In genomic region chr12:118063567-118064391, GRCh38 we compare ENCODE assay signal across 13 cellular contexts. TPM values are rescaled to one million over a fixed set of nuclear protein-coding genes. Genes with fewer than 3 reads are reported as not detected.
DNase-seq lines count a peak whose midpoint lies in the region; ATAC-seq, FAIRE-seq and TF ChIP-seq lines count a peak whose summit lies in the region.
"Had no signal": no experiment of that assay in that cellular context is flagged by ENCODE, and none has a peak within 500 bp of the region (broad histone marks: within the 10 kb centered on the region; RNA-seq: fewer than 3 reads in every experiment).

No MANE protein-coding gene starts in this region.

- ATAC-seq in CD4-positive, CD25-positive, alpha-beta regulatory T cell (ENCODE audit: low read depth in 2 of 2), result no peak
- ATAC-seq in HG02571 (IDR thresholded peaks at IDR 0.05; ENCODE audit: unreplicated experiment) (no peak), GM21360 (IDR thresholded peaks at IDR 0.05; ENCODE audit: unreplicated experiment) (no peak)
- ATAC-seq: heart left ventricle, SK-N-SH treated with all-trans-retinoic acid at 6 μM for 48 hours had no signal

- peaks cover 11% of the 10 kb centered on the region for H3K27me3 Mint-ChIP-seq in CD4-positive, CD25-positive, alpha-beta regulatory T cell

- H3K4me1 ChIP-seq in CD4-positive, CD25-positive, alpha-beta regulatory T cell (ENCODE audit: control insufficient read depth, insufficient read depth, low read length, poor library complexity, severe bottlenecking), result peaks cover 48% of the 10 kb centered on the region
- H3K4me1 ChIP-seq in HUES48 (ENCODE audit: control insufficient read depth, insufficient read depth, low read length), result peaks cover 28% of the 10 kb centered on the region
- peaks cover 33 to 34% of the 10 kb centered on the region in 2 donors for H3K4me1 ChIP-seq in mucosa of rectum (ENCODE audit: control insufficient read depth in 2 of 2, insufficient read depth in 2 of 2, low read length in 2 of 2)

- H3K4me3 Mint-ChIP-seq in CD4-positive, CD25-positive, alpha-beta regulatory T cell, result peak overlapping the region; percentile 71 to 94 (median 88)

- H3K36me3 Mint-ChIP-seq in CD4-positive, CD25-positive, alpha-beta regulatory T cell, result no peaks in the 10 kb centered on the region

- no peak overlapping the region for H3K4me3 ChIP-seq in CD4-positive, CD25-positive, alpha-beta regulatory T cell (ENCODE audit: low read depth, low read length)
- H3K4me3 ChIP-seq in HUES48 (ENCODE audit: low read depth, low read length) (no peak overlapping the region; the same call in 1 of the 2 replicates), mucosa of rectum (ENCODE audit: low read length in 2 of 2) (peak overlapping the region in 1 of 2 donors; percentile 14)

- no peak for DNase-seq in CD4-positive, CD25-positive, alpha-beta regulatory T cell
- DNase-seq in amniotic epithelial cell (ENCODE audit: low read depth), result peak; percentile 49
- no peak for DNase-seq in inferior parietal cortex (ENCODE audit: extremely low spot score)
- no peak for DNase-seq in GM12891 (ENCODE audit: insufficient read length, low spot score)
- DNase-seq: activated naive CD4-positive, alpha-beta T cell; heart left ventricle had no signal

- peaks cover 16 to 63% (median 47%) of the 10 kb centered on the region in 4 donors for H3K4me1 Mint-ChIP-seq in CD4-positive, CD25-positive, alpha-beta regulatory T cell

- FAIRE-seq in GM12891 (lab: Jason Lieb, UNC), result no peak
- FAIRE-seq: G401.6, pancreas had no signal

- H3K9me3 Mint-ChIP-seq in CD4-positive, CD25-positive, alpha-beta regulatory T cell, result no peaks in the 10 kb centered on the region

- H3K36me3 ChIP-seq in CD4-positive, CD25-positive, alpha-beta regulatory T cell (ENCODE audit: control insufficient read depth, insufficient read depth, low read length), result no peaks in the 10 kb centered on the region
- H3K36me3 ChIP-seq in HUES48 (ENCODE audit: control insufficient read depth, insufficient read depth, low read length) (peaks cover 41% of the 10 kb centered on the region), mucosa of rectum (ENCODE audit: control insufficient read depth in 2 of 2, insufficient read depth in 2 of 2, low read length in 2 of 2) (peaks cover 0 to 6% of the 10 kb centered on the region in 2 donors)
- H3K36me3 ChIP-seq: pancreas had no signal

- no peak overlapping the region for H3K27ac ChIP-seq in CD4-positive, CD25-positive, alpha-beta regulatory T cell (ENCODE audit: insufficient read depth, low read length, poor library complexity, severe bottlenecking)
- H3K27ac ChIP-seq in HUES48 (ENCODE audit: low read depth, low read length) (peak overlapping the region; percentile 80), mucosa of rectum (ENCODE audit: low read depth in 2 of 2, low read length in 2 of 2) (peak overlapping the region; percentile 87 to 96)

- H3K9me3 ChIP-seq in CD4-positive, CD25-positive, alpha-beta regulatory T cell (ENCODE audit: control insufficient read depth in 2 of 2, low read length in 2 of 2), result no peaks in the 10 kb centered on the region
- H3K9me3 ChIP-seq in HUES48 (ENCODE audit: control insufficient read depth, insufficient read depth, low read length) (no peaks in the 10 kb centered on the region), mucosa of rectum (ENCODE audit: control insufficient read depth in 2 of 2, low read length in 2 of 2) (no peaks in the 10 kb centered on the region)
- H3K9me3 ChIP-seq: heart left ventricle, pancreas had no signal

- peaks cover 2% of the 10 kb centered on the region for H3K27me3 ChIP-seq in CD4-positive, CD25-positive, alpha-beta regulatory T cell (ENCODE audit: control insufficient read depth, insufficient read depth, low read length)
- no peaks in the 10 kb centered on the region for H3K27me3 ChIP-seq in HUES48 (ENCODE audit: control insufficient read depth, insufficient read depth, low read length)
- H3K27me3 ChIP-seq in mucosa of rectum (ENCODE audit: control insufficient read depth in 2 of 2, insufficient read depth in 2 of 2, low read length in 2 of 2), result no peaks in the 10 kb centered on the region
- H3K27me3 ChIP-seq: heart left ventricle, pancreas had no signal

- no peak for TF ChIP-seq POLR2A in GM12891 (IDR thresholded peaks at IDR 0.05; ENCODE audit: low read depth, low read length)

- peak overlapping the region in 2 of 3 donors; percentile 82 to 83 for H3K27ac Mint-ChIP-seq in CD4-positive, CD25-positive, alpha-beta regulatory T cell

- H3K9ac ChIP-seq in HUES48 (ENCODE audit: low read depth, low read length) (no peak overlapping the region), mucosa of rectum (ENCODE audit: low read depth in 1 of 2, low read length in 2 of 2) (peak overlapping the region; percentile 27 to 38)

TF ChIP-seq in GM12891, 5 proteins besides CTCF, POLR2A, EP300 and RAD21:
- TF ChIP-seq POU2F2 (IDR thresholded peaks at IDR 0.05; ENCODE audit: low read depth, low read length) (no peak), POLR2AphosphoS5 (IDR thresholded peaks at IDR 0.05; ENCODE audit: low read depth, low read length) (no peak), TAF1 (IDR thresholded peaks at IDR 0.05; ENCODE audit: low read depth, low read length) (no peak), SPI1 (IDR thresholded peaks at IDR 0.05; ENCODE audit: low read depth, low read length) (no peak), PAX5 (IDR thresholded peaks at IDR 0.05; ENCODE audit: insufficient read depth, low read length, severe bottlenecking) (no peak)

RNA-seq across cellular contexts. Expression of gene WSB2, which starts 2.8 kb away (rescaled TPM):
- total RNA-seq in CD4-positive, CD25-positive, alpha-beta regulatory T cell, result 30.8 TPM
- polyA plus RNA-seq in CD4-positive, CD25-positive, alpha-beta regulatory T cell, result 10 to 100 TPM; 16.0 to 26.2 (median 22.2) TPM
- polyA plus RNA-seq in GM12891 (2012; ENCODE audit: low read depth, missing spikeins), result 38.5 TPM

RNA-seq across cellular contexts. Expression of gene VSIG10, which starts 40.0 kb away (rescaled TPM):
- 0.64 TPM for total RNA-seq in CD4-positive, CD25-positive, alpha-beta regulatory T cell
- polyA plus RNA-seq in CD4-positive, CD25-positive, alpha-beta regulatory T cell, result 1 to 10 TPM; 1.5 to 3.1 (median 2.0) TPM
- 4.3 TPM for polyA plus RNA-seq in GM12891 (2012; ENCODE audit: low read depth, missing spikeins)

RNA-seq across cellular contexts. Expression of gene RFC5, which starts 47.3 kb away (rescaled TPM):
- 12.0 TPM for total RNA-seq in CD4-positive, CD25-positive, alpha-beta regulatory T cell
- polyA plus RNA-seq in CD4-positive, CD25-positive, alpha-beta regulatory T cell, result 10 to 100 TPM; 19.2 to 21.1 (median 20.1) TPM
- 28.6 TPM for polyA plus RNA-seq in GM12891 (2012; ENCODE audit: low read depth, missing spikeins)
